In the genomic region with DNA sequence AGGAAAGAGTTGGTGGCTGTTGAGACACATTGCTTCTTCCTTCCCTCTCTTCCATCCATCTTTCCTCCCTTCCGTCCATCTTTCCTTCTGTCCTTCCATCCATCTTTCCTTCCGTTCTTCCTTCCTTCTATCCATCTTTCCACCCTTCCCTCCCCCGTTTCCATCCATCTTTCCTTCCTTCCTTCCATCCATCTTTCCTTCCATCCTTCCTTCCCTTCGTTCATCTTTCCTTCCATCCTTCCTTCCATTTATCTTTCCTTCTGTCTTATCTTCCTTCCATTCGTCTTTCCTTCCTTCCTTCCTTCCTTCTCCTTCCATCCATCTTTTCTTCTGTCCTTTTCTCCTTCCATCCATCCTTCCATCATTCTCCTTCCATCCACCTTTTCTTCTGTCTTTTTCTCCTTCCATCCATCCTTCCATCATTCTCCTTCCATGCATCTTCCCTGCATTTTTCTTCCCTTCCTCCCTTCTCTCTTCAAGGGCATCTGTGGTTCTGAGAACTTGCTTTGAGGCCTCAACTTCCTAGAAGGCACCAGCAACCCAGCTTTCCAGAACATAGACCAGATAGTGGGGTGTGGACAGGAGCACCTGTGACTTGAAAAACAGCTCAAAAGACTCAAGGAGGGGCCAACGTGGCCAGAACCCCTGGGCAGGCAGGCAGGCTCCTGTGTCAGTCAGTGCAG, we compare ENCODE assay signal across 25 cellular contexts.
"Had no signal": no experiment of that assay in that cellular context is flagged by ENCODE, and none has a peak within 500 bp of the region (broad histone marks: within the 10 kb centered on the region; RNA-seq: fewer than 3 reads in every experiment).

No MANE protein-coding gene starts in this region.

- H3K27me3 Mint-ChIP-seq: stimulated activated naive CD8-positive, alpha-beta T cell treated with anti-CD3 and anti-CD28 coated beads, Interleukin-15, amount 100 ng/mL, for 72 hours had no signal

- H3K4me1 ChIP-seq: left ventricle myocardium inferior, testis, upper lobe of right lung had no signal

- H3K36me3 Mint-ChIP-seq: mesothelial cell of epicardium had no signal

- DNase-seq: effector memory CD4-positive, alpha-beta T cell; esophagus squamous epithelium; foreskin fibroblast; glutamatergic neuron; islet precursor cell; left ventricle myocardium inferior; lower lobe of right lung; posterior cingulate gyrus; sigmoid colon; stimulated activated CD4-positive, alpha-beta T cell treated with anti-CD3 and anti-CD28 coated beads, Interleukin-2, amount 100 ng/mL, for 24 hours; stimulated activated CD4-positive, alpha-beta T cell treated with anti-CD3 and anti-CD28 coated beads, Interleukin-4, amount 100 ng/mL, for 4 hours; stimulated activated naive B cell treated with anti-CD40 and anti-IgM and Interleukin-4, amounts not matched to agents 10 μg/mL and 1 μg/mL and 100 μg/mL, for 72 hours; stimulated activated naive CD8-positive, alpha-beta T cell treated with anti-CD3 and anti-CD28 coated beads, Interleukin-15, amount 100 ng/mL, for 72 hours; testis; upper lobe of right lung had no signal

- ATAC-seq: gastroesophageal sphincter; lower lobe of right lung; stimulated activated naive B cell treated with anti-CD40 and anti-IgM and Interleukin-4, amounts not matched to agents 10 μg/mL and 1 μg/mL and 100 μg/mL, for 72 hours; stimulated activated naive CD8-positive, alpha-beta T cell treated with anti-CD3 and anti-CD28 coated beads, Interleukin-15, amount 100 ng/mL, for 72 hours; upper lobe of right lung had no signal

- H3K9me3 ChIP-seq: esophagus squamous epithelium, gastroesophageal sphincter, left ventricle myocardium inferior, lower lobe of right lung, neutrophil, sigmoid colon, testis, tibial nerve, upper lobe of right lung, vagina had no signal

- H3K9me3 Mint-ChIP-seq: memory B cell; mesothelial cell of epicardium; nephron; stimulated activated naive B cell treated with anti-CD40 and anti-IgM and Interleukin-4, amounts not matched to agents 10 μg/mL and 1 μg/mL and 100 μg/mL, for 72 hours; stimulated activated naive CD8-positive, alpha-beta T cell treated with anti-CD3 and anti-CD28 coated beads, Interleukin-15, amount 100 ng/mL, for 72 hours had no signal

- H3K27ac Mint-ChIP-seq: memory B cell; mesothelial cell of epicardium; nephron; stimulated activated naive B cell treated with anti-CD40 and anti-IgM and Interleukin-4, amounts not matched to agents 10 μg/mL and 1 μg/mL and 100 μg/mL, for 72 hours had no signal

- H3K36me3 ChIP-seq: esophagus squamous epithelium, neutrophil, upper lobe of right lung, vagina had no signal

- H3K27ac ChIP-seq: epithelial cell of prostate, esophagus squamous epithelium, gastroesophageal sphincter, left ventricle myocardium inferior, lower lobe of right lung, neutrophil, sigmoid colon, skin epidermis, testis, tibial nerve, upper lobe of right lung, vagina had no signal

- H3K4me1 Mint-ChIP-seq: memory B cell had no signal

- FAIRE-seq: endometrium had no signal

- H3K4me3 ChIP-seq: esophagus squamous epithelium, gastroesophageal sphincter, left ventricle myocardium inferior, lower lobe of right lung, sigmoid colon, skin epidermis, testis, tibial nerve, upper lobe of right lung, vagina had no signal

- H3K27me3 ChIP-seq: esophagus squamous epithelium, gastroesophageal sphincter, neutrophil, sigmoid colon, testis, tibial nerve, upper lobe of right lung, vagina had no signal

- H3K4me3 Mint-ChIP-seq: memory B cell; mesothelial cell of epicardium; nephron; stimulated activated naive B cell treated with anti-CD40 and anti-IgM and Interleukin-4, amounts not matched to agents 10 μg/mL and 1 μg/mL and 100 μg/mL, for 72 hours; stimulated activated naive CD8-positive, alpha-beta T cell treated with anti-CD3 and anti-CD28 coated beads, Interleukin-15, amount 100 ng/mL, for 72 hours had no signal
